11 cellular contexts compared by ENCODE assay signal in genomic region chr10:60611291-60611747, GRCh38.
DNase-seq lines count a peak whose midpoint lies in the region; ATAC-seq lines count a peak whose summit lies in the region.
"Had no signal": no experiment of that assay in that cellular context is flagged by ENCODE, and none has a peak within 500 bp of the region (broad histone marks: within the 10 kb centered on the region; RNA-seq: fewer than 3 reads in every experiment).

No MANE protein-coding gene starts in this region.

- peak; percentile 20 for DNase-seq in activated T-cell treated with anti-CD3 and anti-CD28 coated beads for 24 hours (ENCODE audit: low read depth)
- no peak for DNase-seq in activated T-cell treated with anti-CD3 and anti-CD28 coated beads for 4 hours
- peak; percentile 27 to 50 for DNase-seq in activated T-cell treated with anti-CD3 and anti-CD28 coated beads, Interleukin-2, amount 50 U/mL, for 72 hours
- peak; percentile 16 for DNase-seq in iPS-NIHi11 (ENCODE audit: low spot score)
- no peak for DNase-seq in GM19240 (ENCODE audit: insufficient read length, low spot score)
- DNase-seq: KG1 had no signal

- peak overlapping the region; percentile 63 to 79 for H3K4me3 Mint-ChIP-seq in activated T-cell treated with anti-CD3 and anti-CD28 coated beads, Interleukin-2, amount 50 U/mL, for 72 hours
- no peak overlapping the region for H3K4me3 Mint-ChIP-seq in stimulated activated memory B cell treated with anti-CD40 and anti-IgM and Interleukin-4, amounts not matched to agents 10 μg/mL and 1 μg/mL and 100 μg/mL, for 72 hours
- H3K4me3 Mint-ChIP-seq: T-helper 1 cell treated with Interleukin-12 subunit alpha and Interleukin-12 subunit beta and Interleukin-4 antibody, amounts not matched to agents 30 μg/mL and 1 μg/mL, for 36 hours had no signal

- no peaks in the 10 kb centered on the region for H3K36me3 Mint-ChIP-seq in activated T-cell treated with anti-CD3 and anti-CD28 coated beads, Interleukin-2, amount 50 U/mL, for 72 hours (ENCODE audit: insufficient read depth in 2 of 2)
- peaks cover 10% of the 10 kb centered on the region for H3K36me3 Mint-ChIP-seq in stimulated activated memory B cell treated with anti-CD40 and anti-IgM and Interleukin-4, amounts not matched to agents 10 μg/mL and 1 μg/mL and 100 μg/mL, for 72 hours

- no peaks in the 10 kb centered on the region for H3K27me3 Mint-ChIP-seq in activated T-cell treated with anti-CD3 and anti-CD28 coated beads, Interleukin-2, amount 50 U/mL, for 72 hours (ENCODE audit: low read depth)
- H3K27me3 Mint-ChIP-seq in stimulated activated memory B cell treated with anti-CD40 and anti-IgM and Interleukin-4, amounts not matched to agents 10 μg/mL and 1 μg/mL and 100 μg/mL, for 72 hours: no peaks in the 10 kb centered on the region
- H3K27me3 Mint-ChIP-seq: progenitor cell of endocrine pancreas had no signal

- peak; percentile 95 to 96 for ATAC-seq in activated T-cell treated with anti-CD3 and anti-CD28 coated beads, Interleukin-2, amount 50 U/mL, for 72 hours (replicated peaks in 1 of 2)
- peak; percentile 8 for ATAC-seq in stimulated activated memory B cell treated with anti-CD40 and anti-IgM and Interleukin-4, amounts not matched to agents 10 μg/mL and 1 μg/mL and 100 μg/mL, for 72 hours
- ATAC-seq in GM18870 (IDR thresholded peaks at IDR 0.05; ENCODE audit: unreplicated experiment) (no peak), GM21529 (IDR thresholded peaks at IDR 0.05; ENCODE audit: unreplicated experiment) (no peak)

- no peaks in the 10 kb centered on the region for H3K9me3 Mint-ChIP-seq in activated T-cell treated with anti-CD3 and anti-CD28 coated beads, Interleukin-2, amount 50 U/mL, for 72 hours
- H3K9me3 Mint-ChIP-seq in stimulated activated memory B cell treated with anti-CD40 and anti-IgM and Interleukin-4, amounts not matched to agents 10 μg/mL and 1 μg/mL and 100 μg/mL, for 72 hours: no peaks in the 10 kb centered on the region
- H3K9me3 Mint-ChIP-seq: T-helper 1 cell treated with Interleukin-12 subunit alpha and Interleukin-12 subunit beta and Interleukin-4 antibody, amounts not matched to agents 30 μg/mL and 1 μg/mL, for 36 hours had no signal

- peaks cover 40% of the 10 kb centered on the region for H3K4me1 Mint-ChIP-seq in activated T-cell treated with anti-CD3 and anti-CD28 coated beads, Interleukin-2, amount 50 U/mL, for 72 hours (ENCODE audit: low read depth)
- H3K4me1 Mint-ChIP-seq in stimulated activated memory B cell treated with anti-CD40 and anti-IgM and Interleukin-4, amounts not matched to agents 10 μg/mL and 1 μg/mL and 100 μg/mL, for 72 hours: no peaks in the 10 kb centered on the region

- peak overlapping the region; percentile 33 for H3K27ac Mint-ChIP-seq in activated T-cell treated with anti-CD3 and anti-CD28 coated beads, Interleukin-2, amount 50 U/mL, for 72 hours
- no peak overlapping the region for H3K27ac Mint-ChIP-seq in stimulated activated memory B cell treated with anti-CD40 and anti-IgM and Interleukin-4, amounts not matched to agents 10 μg/mL and 1 μg/mL and 100 μg/mL, for 72 hours
- H3K27ac Mint-ChIP-seq: progenitor cell of endocrine pancreas; T-helper 1 cell treated with Interleukin-12 subunit alpha and Interleukin-12 subunit beta and Interleukin-4 antibody, amounts not matched to agents 30 μg/mL and 1 μg/mL, for 36 hours had no signal

Comparison
In these comparisons a context has a peak if more than half of its experiments do, and no peak if none do; other contexts are left out.
1. DNase-seq: peak in activated T-cell treated with anti-CD3 and anti-CD28 coated beads for 24 hours (single experiment), activated T-cell treated with anti-CD3 and anti-CD28 coated beads, Interleukin-2, amount 50 U/mL, for 72 hours (2 of 2) and iPS-NIHi11 (single experiment); none in activated T-cell treated with anti-CD3 and anti-CD28 coated beads for 4 hours (single experiment) and GM19240 (single experiment).
2. ATAC-seq: peak in activated T-cell treated with anti-CD3 and anti-CD28 coated beads, Interleukin-2, amount 50 U/mL, for 72 hours (2 of 2) and stimulated activated memory B cell treated with anti-CD40 and anti-IgM and Interleukin-4, amounts not matched to agents 10 μg/mL and 1 μg/mL and 100 μg/mL, for 72 hours (single experiment); none in GM18870 (single experiment) and GM21529 (single experiment).